8 cellular contexts compared by ENCODE assay signal in the genomic region with DNA sequence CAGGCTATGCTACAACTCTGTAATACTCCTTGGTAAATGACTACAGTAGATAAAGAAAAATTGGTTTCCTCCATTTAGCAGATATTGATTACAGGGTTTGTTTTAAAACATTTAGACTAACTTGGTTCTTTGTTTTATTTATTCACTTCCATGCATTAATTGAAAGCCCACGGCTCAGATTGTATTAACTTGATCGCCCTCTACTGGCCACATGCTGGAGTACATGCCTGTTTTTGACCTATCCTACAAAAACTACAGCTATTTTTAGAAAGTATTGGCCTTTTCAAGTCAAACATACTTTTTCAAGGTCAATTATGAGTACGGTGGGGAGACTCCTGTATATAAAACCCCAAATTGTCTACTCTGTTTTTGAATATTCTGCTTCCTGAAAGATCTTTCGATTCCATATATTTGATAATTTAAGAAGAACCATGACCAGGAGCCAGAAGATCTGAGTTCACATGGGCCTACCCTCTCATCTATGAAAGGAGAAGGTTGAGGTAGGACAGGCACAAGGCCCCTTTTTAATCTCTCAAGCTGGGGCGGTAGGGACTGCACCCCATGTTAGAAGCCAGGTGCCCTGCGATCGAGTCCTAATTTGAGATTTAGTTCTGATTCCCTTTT. TPM values are rescaled to one million over a fixed set of nuclear protein-coding genes. Genes with fewer than 3 reads are reported as not detected.
DNase-seq lines count a peak whose midpoint lies in the region; ATAC-seq and TF ChIP-seq lines count a peak whose summit lies in the region.

No MANE protein-coding gene starts in this region.

- TF ChIP-seq CTCF in AG04450 (IDR thresholded peaks at IDR 0.05; ENCODE audit: low read depth, low read length), result peak; percentile 32; the same call in 1 of the 2 replicates
- TF ChIP-seq CTCF in GM06990 (IDR thresholded peaks at IDR 0.05; ENCODE audit: insufficient read depth, low read length, poor library complexity, severe bottlenecking), result peak; percentile 83
- TF ChIP-seq CTCF in KMS-11 (conservative IDR thresholded peaks at IDR 0.05; ENCODE audit: low read depth, low read length), result peak; percentile 95
- peak; percentile 61 for TF ChIP-seq CTCF in mucosa of descending colon (IDR thresholded peaks at IDR 0.05)
- TF ChIP-seq CTCF in upper lobe of left lung (IDR thresholded peaks at IDR 0.05), result peak in 5 of 6 experiments; percentile 47 to 65 (median 61)

- TF ChIP-seq POLR2A in upper lobe of left lung (IDR thresholded peaks at IDR 0.05), result no peak

- H3K9me3 ChIP-seq in AG04450 (ENCODE audit: control insufficient read depth, insufficient read depth, low read length), result peaks cover 22% of the 10 kb centered on the region; the same call in 1 of the 2 replicates
- H3K9me3 ChIP-seq in mucosa of descending colon, result no peaks in the 10 kb centered on the region
- H3K9me3 ChIP-seq in upper lobe of left lung, result no peaks in the 10 kb centered on the region

- DNase-seq in AG04450 (ENCODE audit: low read depth, low spot score) (no peak), GM06990 (ENCODE audit: extremely low read depth, insufficient read length) (no peak), dermis blood vessel endothelial cell (peak; percentile 44), mucosa of descending colon (peak in 2 of 3 donors; percentile 26 to 78), upper lobe of left lung (peak in 1 of 2 donors; percentile 22)

- H3K4me3 ChIP-seq in AG04450 (ENCODE audit: low read depth, low read length) (no peak overlapping the region), GM06990 (replicated peaks; ENCODE audit: low read depth, low read length) (no peak overlapping the region), KMS-11 (IDR thresholded peaks at IDR 0.05; ENCODE audit: insufficient read depth, low read depth, low read length) (no peak overlapping the region), mucosa of descending colon (no peak overlapping the region), upper lobe of left lung (no peak overlapping the region)

- H3K27ac ChIP-seq in AG04450 (ENCODE audit: low read depth, low read length), result no peak overlapping the region
- H3K27ac ChIP-seq in KMS-11, result no peak overlapping the region
- no peak overlapping the region for H3K27ac ChIP-seq in upper lobe of left lung

- WGBS in upper lobe of left lung, 2 donors, result 41 to 44% methylated on average over 7 of the region's 7 CpGs

- H2AFZ ChIP-seq in KMS-11 (ENCODE audit: low read depth), result no peak overlapping the region

- H3K4me1 ChIP-seq in KMS-11 (ENCODE audit: low read depth, poor library complexity, severe bottlenecking), result peaks cover 2% of the 10 kb centered on the region
- H3K4me1 ChIP-seq in mucosa of descending colon (ENCODE audit: low read depth), result no peaks in the 10 kb centered on the region
- H3K4me1 ChIP-seq in upper lobe of left lung, result no peaks in the 10 kb centered on the region

- H3K4me2 ChIP-seq in KMS-11, result no peak overlapping the region

- no peaks in the 10 kb centered on the region for H3K27me3 ChIP-seq in AG04450 (ENCODE audit: control insufficient read depth, insufficient read depth, low read length)
- H3K27me3 ChIP-seq in GM06990 (replicated peaks; ENCODE audit: control insufficient read depth, insufficient read depth, low read length), result no peaks in the 10 kb centered on the region
- no peaks in the 10 kb centered on the region for H3K27me3 ChIP-seq in KMS-11 (ENCODE audit: insufficient read depth, low read depth)
- no peaks in the 10 kb centered on the region for H3K27me3 ChIP-seq in upper lobe of left lung

- no peaks in the 10 kb centered on the region for H3K79me2 ChIP-seq in KMS-11 (ENCODE audit: insufficient read depth, low read depth)

- POLR2A ChIA-PET in AG04450 (lab: Yijun Ruan, JAX), result no interaction called here

- H3K9ac ChIP-seq in KMS-11, result no peak overlapping the region

- no peaks in the 10 kb centered on the region for H4K20me1 ChIP-seq in KMS-11 (ENCODE audit: insufficient read depth)

- H3K36me3 ChIP-seq in GM06990 (ENCODE audit: control insufficient read depth, insufficient read depth, low read length), result no peaks in the 10 kb centered on the region
- H3K36me3 ChIP-seq in KMS-11 (ENCODE audit: insufficient read depth), result no peaks in the 10 kb centered on the region
- H3K36me3 ChIP-seq in mucosa of descending colon (ENCODE audit: low read depth), result no peaks in the 10 kb centered on the region
- no peaks in the 10 kb centered on the region for H3K36me3 ChIP-seq in upper lobe of left lung

- ATAC-seq in SK-N-SH treated with all-trans-retinoic acid at 6 μM for 48 hours (0 out of 3 replicates have a peak, but pooled peaks have one; percentile 34), mucosa of descending colon (peak; percentile 56), upper lobe of left lung (ENCODE audit: low FRiP score in 2 of 2) (peak in 1 of 2 donors; percentile 68), GM19452 (IDR thresholded peaks at IDR 0.05; ENCODE audit: unreplicated experiment) (no peak)

- intact Hi-C loops in mucosa of descending colon (cut with DNase I, micrococcal nuclease), result loop anchor here in 1 of 2 donors (5.0 kb wide), 1 partner anchor 244 kb away; no protein-coding TSS in a partner anchor

- CTCF ChIA-PET in AG04450 (lab: Charles Lee), result interaction anchor here (0.6 kb wide), 1 partner anchor 807 kb away, joined by 3 read pairs; no protein-coding TSS in a partner anchor

- no peak for TF ChIP-seq EP300 in upper lobe of left lung (IDR thresholded peaks at IDR 0.05)

TF ChIP-seq in SK-N-SH treated with all-trans-retinoic acid at 6 μM for 48 hours, 23 proteins besides CTCF, POLR2A, EP300 and RAD21:
- TF ChIP-seq, protein P1, sequence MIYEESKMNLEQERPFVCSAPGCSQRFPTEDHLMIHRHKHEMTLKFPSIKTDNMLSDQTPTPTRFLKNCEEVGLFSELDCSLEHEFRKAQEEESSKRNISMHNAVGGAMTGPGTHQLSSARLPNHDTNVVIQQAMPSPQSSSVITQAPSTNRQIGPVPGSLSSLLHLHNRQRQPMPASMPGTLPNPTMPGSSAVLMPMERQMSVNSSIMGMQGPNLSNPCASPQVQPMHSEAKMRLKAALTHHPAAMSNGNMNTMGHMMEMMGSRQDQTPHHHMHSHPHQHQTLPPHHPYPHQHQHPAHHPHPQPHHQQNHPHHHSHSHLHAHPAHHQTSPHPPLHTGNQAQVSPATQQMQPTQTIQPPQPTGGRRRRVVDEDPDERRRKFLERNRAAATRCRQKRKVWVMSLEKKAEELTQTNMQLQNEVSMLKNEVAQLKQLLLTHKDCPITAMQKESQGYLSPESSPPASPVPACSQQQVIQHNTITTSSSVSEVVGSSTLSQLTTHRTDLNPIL (CRISPR knock-in tag; IDR thresholded peaks at IDR 0.05; ENCODE audit: low read depth), result no peak
- TF ChIP-seq ZNF70 (CRISPR knock-in tag; IDR thresholded peaks at IDR 0.05) (no peak), PPARA (CRISPR knock-in tag; IDR thresholded peaks at IDR 0.05; ENCODE audit: borderline replicate concordance) (no peak), ZNF565 (CRISPR knock-in tag; conservative IDR thresholded peaks at IDR 0.05; ENCODE audit: low read depth) (no peak), ARNTL (CRISPR knock-in tag; IDR thresholded peaks at IDR 0.05; ENCODE audit: borderline replicate concordance, low read depth) (no peak)

RNA-seq across cellular contexts. Expression of a gene that starts 51.8 kb away (rescaled TPM):
- not detected in 2 replicates for polyA plus RNA-seq in AG04450 (2011; rRNA removed)
- not detected in 2 replicates for polyA minus RNA-seq in AG04450 (2011; rRNA and poly(A)+ RNA removed)
- not detected in 2 replicates for total RNA-seq in dermis blood vessel endothelial cell
- total RNA-seq in mucosa of descending colon, result 1 to 10 TPM in 1 of 3 donors, under 1 TPM in 2; 0.46 to 1.2 (median 0.64) TPM
- under 1 TPM in 1 of 6 donors, not detected in 5; 0.10 TPM for total RNA-seq in upper lobe of left lung

Comparison
In these comparisons a context has a peak if more than half of its experiments do, and no peak if none do; other contexts are left out.
1. DNase-seq: peak in dermis blood vessel endothelial cell (single experiment) and mucosa of descending colon (2 of 3); none in AG04450 (single experiment) and GM06990 (single experiment).
2. CTCF ChIP-seq: peak in every context shown above with its lines; median percentile 95 in KMS-11; 83 in GM06990; 61 in mucosa of descending colon; 61 in upper lobe of left lung; 32 in AG04450.